ENCODE assay signal across 15 cellular contexts in the genomic region with DNA sequence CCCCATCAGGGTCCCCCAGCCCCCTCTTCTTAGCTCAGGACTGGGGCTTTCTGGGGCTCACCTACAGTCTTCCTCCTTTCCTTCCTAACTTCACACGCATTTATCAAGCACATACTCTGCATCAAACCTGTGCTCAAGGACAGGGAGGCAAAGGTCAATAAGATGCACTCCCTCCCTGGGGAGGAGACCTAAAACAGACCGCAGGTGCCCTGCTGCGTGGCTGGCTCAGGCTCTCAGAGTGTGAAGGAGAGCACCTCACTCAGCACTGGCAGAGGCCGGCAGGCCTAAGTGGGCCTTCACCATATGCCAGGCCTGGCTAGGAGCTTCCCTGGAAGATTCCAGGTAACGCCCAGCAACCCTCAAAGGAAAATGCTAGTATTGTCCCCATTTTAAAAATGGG. TPM values are rescaled to one million over a fixed set of nuclear protein-coding genes. Genes with fewer than 3 reads are reported as not detected.
"Had no signal": no experiment of that assay in that cellular context is flagged by ENCODE, and none has a peak within 500 bp of the region (broad histone marks: within the 10 kb centered on the region; RNA-seq: fewer than 3 reads in every experiment).

No MANE protein-coding gene starts in this region.

- H3K27ac Mint-ChIP-seq: activated CD4-positive, alpha-beta T cell treated with anti-CD3 and anti-CD28 coated beads, Interleukin-2, amount 10 ng/mL, durations not matched to agents 7 days and 5 days; activated T-helper 1 cell treated with anti-CD3 and anti-CD28 coated beads, Interleukin-12 subunit alpha, Interleukin-12 subunit beta, Interleukin-2, Interleukin-4 antibody, amounts not matched to agents 30 ng/mL and 10 ng/mL and 1 ng/mL, durations not matched to agents 14 hours and 24 hours and 36 hours; type B pancreatic cell had no signal

- H3K4me3 Mint-ChIP-seq: activated CD4-positive, alpha-beta T cell treated with anti-CD3 and anti-CD28 coated beads, Interleukin-2, amount 10 ng/mL, durations not matched to agents 7 days and 5 days; activated T-helper 1 cell treated with anti-CD3 and anti-CD28 coated beads, Interleukin-12 subunit alpha, Interleukin-12 subunit beta, Interleukin-2, Interleukin-4 antibody, amounts not matched to agents 30 ng/mL and 10 ng/mL and 1 ng/mL, durations not matched to agents 14 hours and 24 hours and 36 hours; natural killer cell treated with Interleukin-12 subunit alpha and Interleukin-12 subunit beta and Interleukin-15 and Interleukin-18, amount 100 ng/mL, for 72 hours; type B pancreatic cell had no signal

- DNase-seq: activated CD4-positive, alpha-beta T cell treated with anti-CD3 and anti-CD28 coated beads, Interleukin-2, amount 10 ng/mL, durations not matched to agents 7 days and 5 days; activated naive CD4-positive, alpha-beta T cell treated with Interleukin-2 at 50 U/mL for 16 hours; effector CD4-positive, alpha-beta T cell; islet precursor cell; left lung; nucleus accumbens; retina; stimulated activated CD4-positive, alpha-beta T cell treated with anti-CD3 and anti-CD28 coated beads, Interleukin-2, amount 100 ng/mL, for 48 hours; stimulated activated naive CD4-positive, alpha-beta T cell had no signal

- H3K27ac ChIP-seq: esophagus muscularis mucosa, hepatocyte, left lung had no signal

- ATAC-seq: left lung; natural killer cell treated with Interleukin-12 subunit alpha and Interleukin-12 subunit beta and Interleukin-15 and Interleukin-18, amount 100 ng/mL, for 72 hours had no signal

- H3K4me2 ChIP-seq: hepatocyte had no signal

- H3K4me3 ChIP-seq: ascending aorta, esophagus muscularis mucosa, hepatocyte, left lung had no signal

- H3K9me3 Mint-ChIP-seq: activated CD4-positive, alpha-beta T cell treated with anti-CD3 and anti-CD28 coated beads, Interleukin-2, amount 10 ng/mL, durations not matched to agents 7 days and 5 days; activated T-helper 1 cell treated with anti-CD3 and anti-CD28 coated beads, Interleukin-12 subunit alpha, Interleukin-12 subunit beta, Interleukin-2, Interleukin-4 antibody, amounts not matched to agents 30 ng/mL and 10 ng/mL and 1 ng/mL, durations not matched to agents 14 hours and 24 hours and 36 hours; natural killer cell treated with Interleukin-12 subunit alpha and Interleukin-12 subunit beta and Interleukin-15 and Interleukin-18, amount 100 ng/mL, for 72 hours; type B pancreatic cell had no signal

- H3K36me3 ChIP-seq: ascending aorta, esophagus muscularis mucosa, left lung had no signal

- H3K36me3 Mint-ChIP-seq: natural killer cell treated with Interleukin-12 subunit alpha and Interleukin-12 subunit beta and Interleukin-15 and Interleukin-18, amount 100 ng/mL, for 72 hours had no signal

- H3K27me3 ChIP-seq: ascending aorta, esophagus muscularis mucosa, hepatocyte, left lung had no signal

- H3K9me3 ChIP-seq: ascending aorta, esophagus muscularis mucosa, left lung had no signal

RNA-seq across cellular contexts. Expression of gene LIPC, which starts 16.5 kb away (rescaled TPM):
- total RNA-seq: ascending aorta had no signal
